ENCODE assay signal across 8 cellular contexts in the genomic region with DNA sequence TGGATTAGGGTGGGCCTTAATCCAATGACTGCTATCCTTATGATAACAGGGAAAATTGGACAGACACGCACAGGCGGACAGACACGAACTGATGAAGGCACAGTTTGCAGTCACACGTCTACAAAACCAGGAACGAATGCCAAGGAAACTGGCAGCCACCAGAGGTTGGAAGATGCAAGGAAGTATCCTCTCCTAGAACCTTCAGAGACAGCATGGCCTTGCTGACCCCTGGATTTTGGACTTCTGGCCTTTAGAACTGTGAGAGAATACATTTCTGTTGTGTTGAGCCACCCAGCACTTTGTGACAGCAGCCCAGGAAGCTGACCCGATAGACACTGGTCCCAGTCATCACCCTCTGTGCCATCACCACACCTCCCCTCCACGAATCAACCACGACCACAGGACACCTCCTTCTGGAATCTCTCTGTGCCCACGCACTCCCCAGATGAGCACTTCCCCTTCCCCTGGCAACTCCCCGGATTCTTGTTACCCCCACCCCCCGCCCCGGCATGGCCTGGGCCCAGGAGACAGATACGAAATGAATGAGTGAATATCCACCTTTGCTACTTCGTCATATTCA. TPM values are rescaled to one million over a fixed set of nuclear protein-coding genes. Genes with fewer than 3 reads are reported as not detected.
DNase-seq lines count a peak whose midpoint lies in the region; FAIRE-seq and TF ChIP-seq lines count a peak whose summit lies in the region.

No MANE protein-coding gene starts in this region.

- H3K9ac ChIP-seq in HUES48 (ENCODE audit: low read depth, low read length), result no peak overlapping the region
- peak overlapping the region; percentile 75 for H3K9ac ChIP-seq in adipocyte (ENCODE audit: low read length)
- peak overlapping the region; percentile 57 for H3K9ac ChIP-seq in mucosa of stomach (ENCODE audit: low read length)
- H3K9ac ChIP-seq in kidney (ENCODE audit: low read length in 2 of 2), result peak overlapping the region in 1 of 2 donors; percentile 82

- no peaks in the 10 kb centered on the region for H3K9me3 ChIP-seq in HUES48 (ENCODE audit: control insufficient read depth, insufficient read depth, low read length)
- no peaks in the 10 kb centered on the region for H3K9me3 ChIP-seq in adipocyte (ENCODE audit: control insufficient read depth, low read length)
- no peaks in the 10 kb centered on the region for H3K9me3 ChIP-seq in mucosa of stomach (ENCODE audit: control insufficient read depth, low read length)
- H3K9me3 ChIP-seq in kidney (ENCODE audit: control insufficient read depth in 1 of 2, low read length in 2 of 2), result no peaks in the 10 kb centered on the region

- WGBS in lower leg skin, 2 donors, result 48 to 53% methylated on average over 14 of the region's 14 CpGs

- no peak overlapping the region for H3K27ac ChIP-seq in ACC112 (ENCODE audit: low read depth, low read length)
- H3K27ac ChIP-seq in HUES48 (ENCODE audit: low read depth, low read length), result no peak overlapping the region
- peak overlapping the region in 1 of 2 donors; percentile 7 for H3K27ac ChIP-seq in kidney (ENCODE audit: low read depth in 2 of 2, low read length in 2 of 2)

- H3K36me3 ChIP-seq in ACC112 (ENCODE audit: insufficient read depth, low read length), result no peaks in the 10 kb centered on the region
- no peaks in the 10 kb centered on the region for H3K36me3 ChIP-seq in HUES48 (ENCODE audit: control insufficient read depth, insufficient read depth, low read length)
- no peaks in the 10 kb centered on the region for H3K36me3 ChIP-seq in adipocyte (ENCODE audit: control insufficient read depth, insufficient read depth, low read length, severe bottlenecking)
- H3K36me3 ChIP-seq in mucosa of stomach (ENCODE audit: control insufficient read depth, insufficient read depth, low read length), result no peaks in the 10 kb centered on the region
- no peaks in the 10 kb centered on the region for H3K36me3 ChIP-seq in kidney (ENCODE audit: control insufficient read depth in 1 of 2, insufficient read depth in 2 of 2, low read length in 2 of 2)

- TF ChIP-seq CTCF in kidney (IDR thresholded peaks at IDR 0.05; ENCODE audit: borderline replicate concordance, extremely low read depth, insufficient read depth) (no peak), lower leg skin (IDR thresholded peaks at IDR 0.05) (no peak)

- TF ChIP-seq POLR2A in lower leg skin (IDR thresholded peaks at IDR 0.05), result no peak

- intact Hi-C loops in kidney (cut with DNase I), result loop anchor here (5.0 kb wide), 1 partner anchor 43 kb away; no protein-coding TSS in a partner anchor
- intact Hi-C loops in lower leg skin (cut with DNase I; ENCODE audit: low total_unique reads), result loop anchor here (5.0 kb wide), 1 partner anchor 108 kb away; no protein-coding TSS in a partner anchor

- H3K27me3 ChIP-seq in ACC112 (ENCODE audit: insufficient read depth, low read length) (no peaks in the 10 kb centered on the region), HUES48 (ENCODE audit: control insufficient read depth, insufficient read depth, low read length) (peaks cover 6% of the 10 kb centered on the region; the same call in 1 of the 2 replicates), adipocyte (replicated peaks; ENCODE audit: control insufficient read depth, insufficient read depth, low read length) (no peaks in the 10 kb centered on the region), mucosa of stomach (ENCODE audit: control insufficient read depth, insufficient read depth, low read length) (no peaks in the 10 kb centered on the region)

- no peak for FAIRE-seq in kidney (lab: Jason Lieb, UNC)

- H2AFZ ChIP-seq in ACC112 (ENCODE audit: low read length, unreplicated experiment), result no peak overlapping the region

- H3K79me2 ChIP-seq in ACC112 (ENCODE audit: control insufficient read depth, insufficient read depth, low read length, unreplicated experiment), result peaks cover 8% of the 10 kb centered on the region

- H3K4me3 ChIP-seq in ACC112 (ENCODE audit: low read depth, low read length) (peak overlapping the region; percentile 59; the same call in 1 of the 2 replicates), HUES48 (ENCODE audit: low read depth, low read length) (peak overlapping the region; percentile 58; the same call in 1 of the 2 replicates), adipocyte (ENCODE audit: low read length) (peak overlapping the region; percentile 70), mucosa of stomach (ENCODE audit: low read length) (no peak overlapping the region), kidney (ENCODE audit: low read length in 2 of 2) (peak overlapping the region in 1 of 2 donors; percentile 49), lower leg skin (ENCODE audit: low read depth, poor library complexity, severe bottlenecking) (no peak overlapping the region)

- H3K4me1 ChIP-seq in ACC112 (ENCODE audit: control insufficient read depth, insufficient read depth, low read length, unreplicated experiment), result peaks cover 6% of the 10 kb centered on the region
- peaks cover 11% of the 10 kb centered on the region for H3K4me1 ChIP-seq in HUES48 (ENCODE audit: control insufficient read depth, insufficient read depth, low read length)
- peaks cover 19% of the 10 kb centered on the region for H3K4me1 ChIP-seq in adipocyte (ENCODE audit: control insufficient read depth, insufficient read depth, low read length)
- peaks cover 66% of the 10 kb centered on the region for H3K4me1 ChIP-seq in mucosa of stomach (ENCODE audit: control insufficient read depth, insufficient read depth, low read length)
- H3K4me1 ChIP-seq in kidney (ENCODE audit: control insufficient read depth in 1 of 2, insufficient read depth in 1 of 2, low read depth in 1 of 2, low read length in 2 of 2), result peaks cover 15 to 30% of the 10 kb centered on the region in 2 donors

- DNase-seq in adipocyte (ENCODE audit: low read depth) (no peak), kidney (no peak), HPDE6-E6E7 (ENCODE audit: extremely low spot score) (no peak), lower leg skin (ENCODE audit: low spot score in 2 of 2) (no peak), activated gamma-delta T cell (lab: John Stamatoyannopoulos, UW) (no peak)

RNA-seq across cellular contexts. Expression of a gene that starts 18.7 kb away (rescaled TPM):
- total RNA-seq in kidney (21.6 TPM), lower leg skin (10 to 100 TPM in 1 of 4 donors, 1 to 10 TPM in 3; 3.6 to 13.5 (median 5.3) TPM)
- polyA plus RNA-seq in kidney (ENCODE audit: insufficient read depth, low read depth, low replicate concordance), result 7.9 TPM

RNA-seq across cellular contexts. Expression of a gene that starts 23.9 kb away (rescaled TPM):
- 43.3 TPM for total RNA-seq in kidney
- 13.0 TPM for polyA plus RNA-seq in kidney (ENCODE audit: insufficient read depth, low read depth, low replicate concordance)
- 100 to 1,000 TPM in 3 of 4 donors, 10 to 100 TPM in 1; 95.0 to 176 (median 123) TPM for total RNA-seq in lower leg skin

Comparison
In these comparisons a context has a peak if more than half of its experiments do, and no peak if none do; other contexts are left out.
1. H3K4me3 ChIP-seq: peak in ACC112 (single experiment), HUES48 (single experiment) and adipocyte (single experiment); none in mucosa of stomach (single experiment) and lower leg skin (single experiment).